In the genomic region with DNA sequence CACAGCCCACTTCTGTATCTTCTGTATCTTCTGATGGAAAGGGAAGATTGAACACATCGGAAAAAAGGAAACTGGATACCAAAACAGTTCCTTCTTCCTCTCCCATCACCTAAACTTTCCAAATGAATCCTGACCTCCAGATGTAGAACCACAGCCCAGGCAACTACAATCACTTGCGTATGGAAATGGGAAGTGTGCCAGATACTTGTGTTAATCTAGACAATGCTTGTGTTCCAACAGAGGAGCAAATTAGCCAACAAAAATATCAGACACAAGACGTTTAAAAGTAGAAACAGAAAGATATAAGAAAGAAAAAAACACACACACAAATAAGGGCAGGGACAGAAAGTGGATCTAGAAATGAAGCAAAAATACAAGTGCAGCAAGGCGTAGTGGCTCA, we compare ENCODE assay signal across 25 cellular contexts. TPM values are rescaled to one million over a fixed set of nuclear protein-coding genes. Genes with fewer than 3 reads are reported as not detected.
"Had no signal": no experiment of that assay in that cellular context is flagged by ENCODE, and none has a peak within 500 bp of the region (broad histone marks: within the 10 kb centered on the region; RNA-seq: fewer than 3 reads in every experiment).

No MANE protein-coding gene starts in this region.

- H2AFZ ChIP-seq: PC-9 had no signal

- H3K9ac ChIP-seq: KMS-11 had no signal

- H3K9me3 Mint-ChIP-seq: activated B cell treated with CpG ODN at 0.5 μM for 24 hours; activated CD4-positive, alpha-beta T cell treated with anti-CD3 and anti-CD28 coated beads, Interleukin-2, amount 10 ng/mL, durations not matched to agents 24 days and 14 days; activated naive CD4-positive, alpha-beta T cell treated with anti-CD3 and anti-CD28 coated beads for 36 hours; activated T-helper 17 cell treated with anti-CD3 and anti-CD28 coated beads, Interleukin-2, amount 50 U/mL, for 72 hours; IgD-negative memory B cell had no signal

- H3K27ac Mint-ChIP-seq: activated B cell treated with CpG ODN at 0.5 μM for 24 hours; activated CD4-positive, alpha-beta T cell treated with anti-CD3 and anti-CD28 coated beads, Interleukin-2, amount 10 ng/mL, durations not matched to agents 24 days and 14 days; activated CD8-positive, alpha-beta memory T cell treated with anti-CD3 and anti-CD28 coated beads, Interleukin-2, amount 10 ng/mL, durations not matched to agents 7 days and 5 days; activated naive CD4-positive, alpha-beta T cell treated with anti-CD3 and anti-CD28 coated beads for 36 hours; activated naive CD8-positive, alpha-beta T cell; activated T-helper 17 cell treated with anti-CD3 and anti-CD28 coated beads, Interleukin-2, amount 50 U/mL, for 72 hours; IgD-negative memory B cell; T-helper 17 cell had no signal

- H3K27me3 Mint-ChIP-seq: activated B cell treated with CpG ODN at 0.5 μM for 24 hours; activated CD8-positive, alpha-beta memory T cell treated with anti-CD3 and anti-CD28 coated beads, Interleukin-2, amount 10 ng/mL, durations not matched to agents 7 days and 5 days; activated naive CD8-positive, alpha-beta T cell had no signal

- ATAC-seq: activated CD8-positive, alpha-beta memory T cell treated with anti-CD3 and anti-CD28 coated beads, Interleukin-2, amount 10 ng/mL, durations not matched to agents 7 days and 5 days; activated T-helper 17 cell treated with anti-CD3 and anti-CD28 coated beads, Interleukin-2, amount 50 U/mL, for 72 hours; T-helper 17 cell had no signal

- H3K27ac ChIP-seq: KMS-11, PC-9 had no signal

- H3K4me3 Mint-ChIP-seq: activated B cell treated with CpG ODN at 0.5 μM for 24 hours; activated CD4-positive, alpha-beta T cell treated with anti-CD3 and anti-CD28 coated beads, Interleukin-2, amount 10 ng/mL, durations not matched to agents 24 days and 14 days; activated CD8-positive, alpha-beta memory T cell treated with anti-CD3 and anti-CD28 coated beads, Interleukin-2, amount 10 ng/mL, durations not matched to agents 7 days and 5 days; activated naive CD4-positive, alpha-beta T cell treated with anti-CD3 and anti-CD28 coated beads for 36 hours; activated naive CD8-positive, alpha-beta T cell; activated T-helper 17 cell treated with anti-CD3 and anti-CD28 coated beads, Interleukin-2, amount 50 U/mL, for 72 hours; IgD-negative memory B cell; T-helper 17 cell had no signal

- H3K36me3 Mint-ChIP-seq: activated CD8-positive, alpha-beta memory T cell treated with anti-CD3 and anti-CD28 coated beads, Interleukin-2, amount 10 ng/mL, durations not matched to agents 7 days and 5 days; activated naive CD8-positive, alpha-beta T cell; IgD-negative memory B cell had no signal

- DNase-seq: activated B cell treated with CpG ODN at 0.5 μM for 24 hours; activated CD4-positive, alpha-beta T cell treated with anti-CD3 and anti-CD28 coated beads for 1 hour; activated CD4-positive, alpha-beta T cell treated with anti-CD3 and anti-CD28 coated beads, Interleukin-2, amount 10 ng/mL, durations not matched to agents 24 days and 14 days; activated CD4-positive, alpha-beta T cell treated with anti-CD3 and anti-CD28 coated beads, Interleukin-2, amount 50 U/mL, for 48 hours; activated gamma-delta T cell; activated naive CD4-positive, alpha-beta T cell treated with anti-CD3 and anti-CD28 coated beads for 36 hours; activated T-cell treated with anti-CD3 and anti-CD28 coated beads, Interleukin-2, amount 50 U/mL, for 48 hours; NCI-H1092; NCI-H1417; NCI-H1694; NCI-H2029; NCI-H2107; NCI-H510A treated with DMSO at 0.1 percent for 48 hours; NCI-H69; PC-9; SHP77 treated with DMSO at 0.1 percent for 48 hours; T-helper 17 cell; T-helper 9 cell had no signal

- H3K4me3 ChIP-seq: PC-9 had no signal

- H3K4me2 ChIP-seq: KMS-11, PC-9 had no signal

RNA-seq across cellular contexts. Expression of a gene that starts 38.4 kb away (rescaled TPM):
- total RNA-seq: MCF 10A, PC-9, SK-MEL-5 had no signal
- polyA plus RNA-seq: IgD-negative memory B cell had no signal
